Comparison of ENCODE assay signal across 8 cellular contexts in genomic region chr12:116736962-116737773, GRCh38. TPM values are rescaled to one million over a fixed set of nuclear protein-coding genes. Genes with fewer than 3 reads are reported as not detected.
DNase-seq lines count a peak whose midpoint lies in the region; ATAC-seq and TF ChIP-seq lines count a peak whose summit lies in the region.

No MANE protein-coding gene starts in this region.

- no peaks in the 10 kb centered on the region for H3K9me3 Mint-ChIP-seq in activated naive CD4-positive, alpha-beta T cell treated with anti-CD3 and anti-CD28 coated beads, Interleukin-2, amount 50 U/mL, for 72 hours
- no peaks in the 10 kb centered on the region for H3K9me3 Mint-ChIP-seq in immature natural killer cell
- no peaks in the 10 kb centered on the region for H3K9me3 Mint-ChIP-seq in stimulated activated naive CD8-positive, alpha-beta T cell treated with anti-CD3 and anti-CD28 coated beads, Interleukin-15, Interleukin-2, amounts not matched to agents 100 ng/mL and 50 ng/mL, for 24 hours

- DNase-seq in AG10803 (ENCODE audit: low read depth) (no peak), H7 (peak; percentile 74), immature natural killer cell (no peak), NCI-H524 (lab: John Stamatoyannopoulos, UW) (no peak)
- peak in 1 of 2 donors; percentile 18 for DNase-seq in activated naive CD4-positive, alpha-beta T cell treated with anti-CD3 and anti-CD28 coated beads, Interleukin-2, amount 50 U/mL, for 72 hours (ENCODE audit: low spot score in 2 of 2)

- peaks cover 2 to 7% (median 2%) of the 10 kb centered on the region in 3 donors for H3K27me3 Mint-ChIP-seq in immature natural killer cell (ENCODE audit: low read depth in 3 of 3)
- no peaks in the 10 kb centered on the region for H3K27me3 Mint-ChIP-seq in stimulated activated naive CD8-positive, alpha-beta T cell treated with anti-CD3 and anti-CD28 coated beads, Interleukin-15, Interleukin-2, amounts not matched to agents 100 ng/mL and 50 ng/mL, for 24 hours

- H3K4me3 ChIP-seq in AG10803 (ENCODE audit: low read length) (peak overlapping the region; percentile 92), H7 (ENCODE audit: insufficient read depth, low read depth, low read length) (peak overlapping the region; percentile 82)

- no peak for TF ChIP-seq CTCF in AG10803 (conservative IDR thresholded peaks at IDR 0.05; ENCODE audit: low read length)

- no peak for ATAC-seq in activated naive CD4-positive, alpha-beta T cell treated with anti-CD3 and anti-CD28 coated beads, Interleukin-2, amount 50 U/mL, for 72 hours
- no peak for ATAC-seq in HG03521 (IDR thresholded peaks at IDR 0.05; ENCODE audit: unreplicated experiment)
- ATAC-seq in GM21619 (IDR thresholded peaks at IDR 0.05; ENCODE audit: unreplicated experiment): no peak

- H3K4me3 Mint-ChIP-seq in immature natural killer cell: peak overlapping the region; percentile 90 to 95 (median 94)
- H3K4me3 Mint-ChIP-seq in stimulated activated naive CD8-positive, alpha-beta T cell treated with anti-CD3 and anti-CD28 coated beads, Interleukin-15, Interleukin-2, amounts not matched to agents 100 ng/mL and 50 ng/mL, for 24 hours: peak overlapping the region; percentile 96

- H3K4me1 Mint-ChIP-seq in immature natural killer cell: peaks cover 38 to 41% of the 10 kb centered on the region in 2 donors
- peaks cover 28% of the 10 kb centered on the region for H3K4me1 Mint-ChIP-seq in stimulated activated naive CD8-positive, alpha-beta T cell treated with anti-CD3 and anti-CD28 coated beads, Interleukin-15, Interleukin-2, amounts not matched to agents 100 ng/mL and 50 ng/mL, for 24 hours (ENCODE audit: low read depth)

- H3K36me3 Mint-ChIP-seq in activated naive CD4-positive, alpha-beta T cell treated with anti-CD3 and anti-CD28 coated beads, Interleukin-2, amount 50 U/mL, for 72 hours: peaks cover 13 to 15% of the 10 kb centered on the region in 2 donors
- peaks cover 6 to 14% (median 10%) of the 10 kb centered on the region in 3 donors for H3K36me3 Mint-ChIP-seq in immature natural killer cell
- H3K36me3 Mint-ChIP-seq in stimulated activated naive CD8-positive, alpha-beta T cell treated with anti-CD3 and anti-CD28 coated beads, Interleukin-15, Interleukin-2, amounts not matched to agents 100 ng/mL and 50 ng/mL, for 24 hours (ENCODE audit: low read depth): peaks cover 23% of the 10 kb centered on the region

- H3K27ac Mint-ChIP-seq in activated naive CD4-positive, alpha-beta T cell treated with anti-CD3 and anti-CD28 coated beads, Interleukin-2, amount 50 U/mL, for 72 hours: peak overlapping the region; percentile 90 to 92
- H3K27ac Mint-ChIP-seq in immature natural killer cell: peak overlapping the region in 5 of 6 donors; percentile 80 to 91 (median 85)
- H3K27ac Mint-ChIP-seq in stimulated activated naive CD8-positive, alpha-beta T cell treated with anti-CD3 and anti-CD28 coated beads, Interleukin-15, Interleukin-2, amounts not matched to agents 100 ng/mL and 50 ng/mL, for 24 hours: peak overlapping the region; percentile 88

- H3K27me3 ChIP-seq in H7 (ENCODE audit: control insufficient read depth, insufficient read depth, low read length): no peaks in the 10 kb centered on the region; the same call in 1 of the 2 replicates

- peaks cover 6% of the 10 kb centered on the region for H3K36me3 ChIP-seq in H7 (replicated peaks; ENCODE audit: control insufficient read depth, insufficient read depth, low read length)

RNA-seq across cellular contexts. Expression of gene SPRING1, which starts 0.7 kb away (rescaled TPM):
- 51.8 and 51.9 TPM in 2 replicates for total RNA-seq in H7 (2014; rRNA removed; shearing (Covaris generic))
- 10 to 100 TPM; 20.2 to 32.4 TPM for total RNA-seq in activated naive CD4-positive, alpha-beta T cell treated with anti-CD3 and anti-CD28 coated beads, Interleukin-2, amount 50 U/mL, for 72 hours
- polyA plus RNA-seq in immature natural killer cell: 10 to 100 TPM; 30.4 to 41.7 (median 38.4) TPM

RNA-seq across cellular contexts. Expression of gene RNFT2, which starts 0.9 kb away (rescaled TPM):
- total RNA-seq in H7 (2014; rRNA removed; shearing (Covaris generic)): 10.8 and 15.4 TPM in 2 replicates
- total RNA-seq in activated naive CD4-positive, alpha-beta T cell treated with anti-CD3 and anti-CD28 coated beads, Interleukin-2, amount 50 U/mL, for 72 hours: 10 to 100 TPM; 14.9 to 25.5 TPM
- 1 to 10 TPM in 2 of 3 donors, not detected in 1; 1.3 to 1.4 TPM for polyA plus RNA-seq in immature natural killer cell
